ENCODE assay signal across 34 cellular contexts in the genomic region with DNA sequence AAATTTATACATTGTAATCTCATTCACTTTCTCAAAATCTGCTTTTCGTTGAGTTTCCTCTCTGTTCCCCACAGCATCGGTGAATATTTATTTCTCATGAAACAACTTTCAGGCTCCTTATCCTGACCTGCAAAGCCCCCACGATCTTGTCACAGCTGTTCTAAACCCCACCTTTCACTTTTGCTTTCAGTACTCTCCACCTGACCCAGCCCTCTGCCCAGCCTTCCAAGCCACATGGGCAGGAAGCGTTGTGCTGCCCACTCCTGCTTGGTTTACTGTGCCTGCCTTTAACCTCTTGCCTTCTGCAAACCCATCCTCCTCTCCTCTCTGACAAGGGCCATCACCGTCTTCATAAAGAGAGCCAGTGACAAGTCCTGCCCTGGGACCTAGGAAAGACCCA.
"Had no signal": no experiment of that assay in that cellular context is flagged by ENCODE, and none has a peak within 500 bp of the region (broad histone marks: within the 10 kb centered on the region; RNA-seq: fewer than 3 reads in every experiment).

No MANE protein-coding gene starts in this region.

- H3K27ac Mint-ChIP-seq: activated CD4-positive, alpha-beta memory T cell treated with anti-CD3 and anti-CD28 coated beads for 36 hours; activated CD4-positive, alpha-beta T cell treated with anti-CD3 and anti-CD28 coated beads for 36 hours; activated CD4-positive, alpha-beta T cell treated with anti-CD3 and anti-CD28 coated beads, Interleukin-2, amount 10 ng/mL, durations not matched to agents 24 days and 14 days; activated CD8-positive, alpha-beta memory T cell treated with anti-CD3 and anti-CD28 coated beads, Interleukin-2, amount 10 ng/mL, durations not matched to agents 7 days and 5 days; activated CD8-positive, alpha-beta T cell treated with anti-CD3 and anti-CD28 coated beads, Interleukin-2, amount 10 ng/mL, durations not matched to agents 7 days and 5 days; activated naive CD4-positive, alpha-beta T cell treated with anti-CD3 and anti-CD28 coated beads, Interleukin-2, amount 10 ng/mL, durations not matched to agents 7 days and 5 days; activated naive CD4-positive, alpha-beta T cell treated with anti-CD3 and anti-CD28 coated beads, Interleukin-2, amount 50 U/mL, for 72 hours; activated naive CD8-positive, alpha-beta T cell treated with anti-CD3 and anti-CD28 coated beads, Interleukin-2, amount 10 ng/mL, durations not matched to agents 7 days and 5 days; activated T-helper 1 cell treated with anti-CD3 and anti-CD28 coated beads, Interleukin-12 subunit alpha, Interleukin-12 subunit beta, Interleukin-2, Interleukin-4 antibody, amounts not matched to agents 30 ng/mL and 10 ng/mL and 1 ng/mL, durations not matched to agents 14 hours and 24 hours and 36 hours; brain; dendritic cell treated with granulocyte-macrophage colony-stimulating factor and Interleukin-4, amounts not matched to agents 40 ng/mL and 50 ng/mL, for 4 days; endodermal cell; T-helper 17 cell; T-helper 2 cell treated with Interferon-gamma antibody and Interleukin-4, amounts not matched to agents 5 μg/mL and 100 μg/mL, for 36 hours had no signal

- H3K27me3 Mint-ChIP-seq: activated CD4-positive, alpha-beta T cell treated with anti-CD3 and anti-CD28 coated beads, Interleukin-2, amount 10 ng/mL, durations not matched to agents 24 days and 14 days; activated CD8-positive, alpha-beta memory T cell treated with anti-CD3 and anti-CD28 coated beads, Interleukin-2, amount 10 ng/mL, durations not matched to agents 7 days and 5 days; activated naive CD4-positive, alpha-beta T cell treated with anti-CD3 and anti-CD28 coated beads, Interleukin-2, amount 10 ng/mL, durations not matched to agents 7 days and 5 days; brain; dendritic cell treated with granulocyte-macrophage colony-stimulating factor and Interleukin-4, amounts not matched to agents 40 ng/mL and 50 ng/mL, for 4 days; T-helper 17 cell had no signal

- H3K4me1 ChIP-seq: ascending aorta, breast epithelium had no signal

- H3K27ac ChIP-seq: ascending aorta, breast epithelium, cardiac muscle cell, coronary artery, dorsolateral prefrontal cortex, WERI-Rb-1 had no signal

- H3K9me3 ChIP-seq: ascending aorta, breast epithelium had no signal

- H3K36me3 Mint-ChIP-seq: activated CD4-positive, alpha-beta memory T cell treated with anti-CD3 and anti-CD28 coated beads for 36 hours; activated CD8-positive, alpha-beta memory T cell treated with anti-CD3 and anti-CD28 coated beads, Interleukin-2, amount 10 ng/mL, durations not matched to agents 7 days and 5 days; activated naive CD4-positive, alpha-beta T cell treated with anti-CD3 and anti-CD28 coated beads, Interleukin-2, amount 10 ng/mL, durations not matched to agents 7 days and 5 days; activated naive CD4-positive, alpha-beta T cell treated with anti-CD3 and anti-CD28 coated beads, Interleukin-2, amount 50 U/mL, for 72 hours; activated naive CD8-positive, alpha-beta T cell treated with anti-CD3 and anti-CD28 coated beads, Interleukin-2, amount 10 ng/mL, durations not matched to agents 7 days and 5 days; brain had no signal

- H3K27me3 ChIP-seq: ascending aorta, breast epithelium, cardiac muscle cell had no signal

- DNase-seq: activated CD4-positive, alpha-beta memory T cell treated with anti-CD3 and anti-CD28 coated beads for 36 hours; activated CD4-positive, alpha-beta T cell treated with anti-CD3 and anti-CD28 coated beads for 36 hours; activated CD4-positive, alpha-beta T cell treated with anti-CD3 and anti-CD28 coated beads, Interleukin-2, amount 10 ng/mL, durations not matched to agents 24 days and 14 days; activated CD4-positive, CD25-positive, alpha-beta regulatory T cell; activated CD4-positive, CD25-positive, alpha-beta regulatory T cell treated with anti-CD3 and anti-CD28 coated beads, Interleukin-2, amount 50 U/mL, for 72 hours; activated CD8-positive, alpha-beta memory T cell treated with anti-CD3 and anti-CD28 coated beads, Interleukin-2, amount 10 ng/mL, durations not matched to agents 7 days and 5 days; activated CD8-positive, alpha-beta memory T cell treated with anti-CD3 and anti-CD28 coated beads, Interleukin-2, amount 50 U/mL, for 4 hours; activated CD8-positive, alpha-beta T cell treated with anti-CD3 and anti-CD28 coated beads, Interleukin-2, amount 10 ng/mL, durations not matched to agents 7 days and 5 days; activated gamma-delta T cell; activated naive CD4-positive, alpha-beta T cell; activated naive CD4-positive, alpha-beta T cell treated with anti-CD3 and anti-CD28 coated beads, Interleukin-2, amount 10 ng/mL, durations not matched to agents 7 days and 5 days; activated naive CD8-positive, alpha-beta T cell treated with anti-CD3 and anti-CD28 coated beads, Interleukin-2, amount 10 ng/mL, durations not matched to agents 7 days and 5 days; activated T-cell treated with anti-CD3 and anti-CD28 coated beads, Interleukin-2, amount 50 U/mL, for 1 hour; activated T-cell treated with anti-CD3 and anti-CD28 coated beads, Interleukin-2, amount 50 U/mL, for 48 hours; central memory CD4-positive, alpha-beta T cell; cerebellar nuclear complex; dorsolateral prefrontal cortex; effector memory CD4-positive, alpha-beta T cell; endodermal cell; foreskin fibroblast; head of caudate nucleus; T-helper 17 cell; T1000; WERI-Rb-1 had no signal

- H3K4me3 ChIP-seq: ascending aorta, breast epithelium, cardiac muscle cell, coronary artery, dorsolateral prefrontal cortex had no signal

- ATAC-seq: activated CD4-positive, alpha-beta T cell treated with anti-CD3 and anti-CD28 coated beads for 36 hours; activated CD8-positive, alpha-beta memory T cell treated with anti-CD3 and anti-CD28 coated beads, Interleukin-2, amount 10 ng/mL, durations not matched to agents 7 days and 5 days; activated CD8-positive, alpha-beta T cell treated with anti-CD3 and anti-CD28 coated beads, Interleukin-2, amount 10 ng/mL, durations not matched to agents 7 days and 5 days; activated naive CD4-positive, alpha-beta T cell treated with anti-CD3 and anti-CD28 coated beads, Interleukin-2, amount 50 U/mL, for 72 hours; esophagus mucosa; T-helper 17 cell had no signal

- H3K4me1 Mint-ChIP-seq: activated CD4-positive, alpha-beta T cell treated with anti-CD3 and anti-CD28 coated beads for 36 hours; activated CD4-positive, alpha-beta T cell treated with anti-CD3 and anti-CD28 coated beads, Interleukin-2, amount 10 ng/mL, durations not matched to agents 24 days and 14 days; activated CD8-positive, alpha-beta memory T cell treated with anti-CD3 and anti-CD28 coated beads, Interleukin-2, amount 10 ng/mL, durations not matched to agents 7 days and 5 days; activated naive CD4-positive, alpha-beta T cell treated with anti-CD3 and anti-CD28 coated beads, Interleukin-2, amount 10 ng/mL, durations not matched to agents 7 days and 5 days; activated naive CD8-positive, alpha-beta T cell treated with anti-CD3 and anti-CD28 coated beads, Interleukin-2, amount 10 ng/mL, durations not matched to agents 7 days and 5 days; brain; endodermal cell; T-helper 17 cell had no signal

- H3K4me3 Mint-ChIP-seq: activated CD4-positive, alpha-beta memory T cell treated with anti-CD3 and anti-CD28 coated beads for 36 hours; activated CD4-positive, alpha-beta T cell treated with anti-CD3 and anti-CD28 coated beads for 36 hours; activated CD4-positive, alpha-beta T cell treated with anti-CD3 and anti-CD28 coated beads, Interleukin-2, amount 10 ng/mL, durations not matched to agents 24 days and 14 days; activated CD8-positive, alpha-beta memory T cell treated with anti-CD3 and anti-CD28 coated beads, Interleukin-2, amount 10 ng/mL, durations not matched to agents 7 days and 5 days; activated CD8-positive, alpha-beta T cell treated with anti-CD3 and anti-CD28 coated beads, Interleukin-2, amount 10 ng/mL, durations not matched to agents 7 days and 5 days; activated naive CD4-positive, alpha-beta T cell treated with anti-CD3 and anti-CD28 coated beads, Interleukin-2, amount 10 ng/mL, durations not matched to agents 7 days and 5 days; activated naive CD8-positive, alpha-beta T cell treated with anti-CD3 and anti-CD28 coated beads, Interleukin-2, amount 10 ng/mL, durations not matched to agents 7 days and 5 days; activated T-helper 1 cell treated with anti-CD3 and anti-CD28 coated beads, Interleukin-12 subunit alpha, Interleukin-12 subunit beta, Interleukin-2, Interleukin-4 antibody, amounts not matched to agents 30 ng/mL and 10 ng/mL and 1 ng/mL, durations not matched to agents 14 hours and 24 hours and 36 hours; brain; dendritic cell treated with granulocyte-macrophage colony-stimulating factor and Interleukin-4, amounts not matched to agents 40 ng/mL and 50 ng/mL, for 4 days; endodermal cell; T-helper 17 cell; T-helper 2 cell treated with Interferon-gamma antibody and Interleukin-4, amounts not matched to agents 5 μg/mL and 100 μg/mL, for 36 hours had no signal

- H3K36me3 ChIP-seq: ascending aorta, breast epithelium, cardiac muscle cell, WERI-Rb-1 had no signal
